Comparison of ENCODE assay signal across 16 cellular contexts in genomic region chr20:9594284-9594875, GRCh38.
DNase-seq lines count a peak whose midpoint lies in the region; ATAC-seq, FAIRE-seq and TF ChIP-seq lines count a peak whose summit lies in the region.
"Had no signal": no experiment of that assay in that cellular context is flagged by ENCODE, and none has a peak within 500 bp of the region (broad histone marks: within the 10 kb centered on the region; RNA-seq: fewer than 3 reads in every experiment).

No MANE protein-coding gene starts in this region.

- H3K27ac ChIP-seq in RWPE2 (ENCODE audit: poor library complexity, severe bottlenecking), result no peak overlapping the region
- no peak overlapping the region for H3K27ac ChIP-seq in right atrium auricular region

- FAIRE-seq in islet of Langerhans (lab: Jason Lieb, UNC), result peak; percentile 66

- ATAC-seq in RWPE2 (ENCODE audit: low read depth) (peak; percentile 65), GM19395 (IDR thresholded peaks at IDR 0.05; ENCODE audit: unreplicated experiment) (no peak), GM21381 (IDR thresholded peaks at IDR 0.05; ENCODE audit: unreplicated experiment) (no peak)

- H3K27me3 ChIP-seq in RWPE2 (ENCODE audit: insufficient read depth, poor library complexity, severe bottlenecking), result no peaks in the 10 kb centered on the region
- H3K27me3 ChIP-seq in right atrium auricular region, result no peaks in the 10 kb centered on the region

- H3K4me1 ChIP-seq in RWPE2 (ENCODE audit: insufficient read depth, poor library complexity, severe bottlenecking), result peaks cover 10% of the 10 kb centered on the region
- no peaks in the 10 kb centered on the region for H3K4me1 ChIP-seq in right atrium auricular region

- TF ChIP-seq CTCF in RWPE2 (IDR thresholded peaks at IDR 0.05; ENCODE audit: poor library complexity, severe bottlenecking), result no peak
- TF ChIP-seq CTCF in right atrium auricular region (IDR thresholded peaks at IDR 0.05), result no peak

- peak; percentile 50 for DNase-seq in DMS53 (lab: John Stamatoyannopoulos, UW)
- DNase-seq in RWPE2 (ENCODE audit: low spot score), result no peak
- peak; percentile 4 for DNase-seq in pulmonary artery endothelial cell (ENCODE audit: low read depth, low spot score)
- no peak for DNase-seq in globus pallidus (ENCODE audit: low spot score)
- DNase-seq in right atrium auricular region (ENCODE audit: low spot score), result no peak
- DNase-seq: ACHN; CD4-positive, CD25-positive, alpha-beta regulatory T cell; DND-41; GF-D8; NCI-H1417; NCI-H1930; NCI-H2171 treated with DMSO at 0.1 percent for 48 hours; NCI-H82 had no signal

- no peak overlapping the region for H3K4me3 ChIP-seq in RWPE2 (ENCODE audit: severe bottlenecking)
- H3K4me3 ChIP-seq in right atrium auricular region, result no peak overlapping the region

- no peaks in the 10 kb centered on the region for H3K36me3 ChIP-seq in RWPE2 (ENCODE audit: low read depth)
- H3K36me3 ChIP-seq in right atrium auricular region, result no peaks in the 10 kb centered on the region

- H3K9me3 ChIP-seq in RWPE2 (ENCODE audit: severe bottlenecking), result no peaks in the 10 kb centered on the region
- H3K9me3 ChIP-seq in right atrium auricular region, result peaks cover 0 to 7% of the 10 kb centered on the region in 2 donors

Comparison
In these comparisons a context has a peak if more than half of its experiments do, and no peak if none do; other contexts are left out.
1. DNase-seq: peak in DMS53 (single experiment) and pulmonary artery endothelial cell (single experiment); none in RWPE2 (single experiment), globus pallidus (single experiment) and right atrium auricular region (single experiment).